8 cellular contexts compared by ENCODE assay signal in the genomic region with DNA sequence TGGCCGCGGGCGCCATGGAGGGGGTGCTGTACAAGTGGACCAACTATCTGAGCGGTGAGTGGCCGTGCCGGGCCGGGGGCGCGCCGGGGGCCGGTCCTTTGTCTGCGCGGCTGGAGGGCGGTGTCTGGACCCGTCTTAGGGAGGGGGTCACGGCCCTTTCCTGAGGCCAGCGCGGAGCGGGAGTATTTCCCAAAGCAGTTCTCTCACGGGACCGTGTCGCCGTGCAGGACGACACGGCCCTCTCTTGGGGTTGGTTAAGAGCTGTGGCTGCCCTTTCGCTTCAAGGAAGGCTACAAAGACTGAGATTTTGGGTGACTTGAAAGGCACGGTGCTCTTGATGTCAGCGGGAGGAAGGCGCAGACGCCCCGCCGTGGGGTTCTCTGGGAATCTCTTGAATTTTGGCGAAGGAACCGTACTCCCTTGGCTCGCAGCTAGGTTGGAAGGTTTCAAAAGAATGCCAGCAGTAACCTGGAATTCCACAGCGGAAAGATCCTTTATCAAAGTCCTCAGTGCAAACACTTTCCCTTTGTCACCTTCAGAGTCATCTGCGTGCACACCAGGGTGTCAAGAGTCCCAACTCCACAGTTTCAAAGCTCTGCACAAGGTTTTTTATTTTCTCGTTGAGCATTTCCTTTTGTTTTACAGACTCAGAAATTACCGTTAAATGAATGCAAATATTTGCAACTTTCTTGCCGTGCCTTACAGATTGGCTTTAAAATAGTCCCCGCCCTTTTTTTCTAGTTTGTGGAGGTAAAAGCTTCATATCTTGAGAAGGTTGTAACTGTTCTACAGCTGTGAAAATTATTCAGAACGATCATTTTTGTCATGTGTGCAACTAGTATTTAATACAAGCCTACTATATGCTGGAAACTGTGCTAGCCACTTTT. TPM values are rescaled to one million over a fixed set of nuclear protein-coding genes. Genes with fewer than 3 reads are reported as not detected.
A peak's percentile ranks its signal among the peaks of the same experiment; 100 is the strongest.
DNase-seq lines count a peak whose midpoint lies in the region; ATAC-seq and TF ChIP-seq lines count a peak whose summit lies in the region.

No MANE protein-coding gene starts in this region.

- peak; percentile 33 for DNase-seq in DND-41
- DNase-seq in SK-N-MC (ENCODE audit: low read depth, low spot score), result no peak
- peak; percentile 63 for DNase-seq in colonic mucosa
- DNase-seq in right lobe of liver, result peak in 1 of 3 donors; percentile 61
- DNase-seq in COLO668 (lab: John Stamatoyannopoulos, UW; ENCODE audit: unreplicated experiment), result no peak

- H3K4me1 ChIP-seq in DND-41 (ENCODE audit: insufficient read depth, low read length) (peaks cover 49% of the 10 kb centered on the region), colonic mucosa (peaks cover 23% of the 10 kb centered on the region), right lobe of liver (peaks cover 0 to 27% (median 2%) of the 10 kb centered on the region in 4 donors), subcutaneous abdominal adipose tissue (ENCODE audit: control insufficient read depth in 5 of 5, insufficient read depth in 5 of 5, low read length in 5 of 5) (peaks cover 4 to 55% (median 45%) of the 10 kb centered on the region in 5 donors)

- H3K27ac ChIP-seq in DND-41 (ENCODE audit: low read length), result peak overlapping the region; percentile 59
- H3K27ac ChIP-seq in SK-N-MC, result peak overlapping the region; percentile 5; the same call in 1 of the 2 replicates
- H3K27ac ChIP-seq in colonic mucosa, result peak overlapping the region; percentile 91
- peak overlapping the region; percentile 68 to 89 (median 79) for H3K27ac ChIP-seq in right lobe of liver
- peak overlapping the region; percentile 89 for H3K27ac ChIP-seq in subcutaneous abdominal adipose tissue (ENCODE audit: low read depth, low read length)

- WGBS in right lobe of liver (ENCODE audit: insufficient coverage, low coverage, low lambda C conversion rate, missing lambda C conversion rate), result 1% methylated on average over 16 of the region's 42 CpGs

- TF ChIP-seq POLR2A in right lobe of liver (IDR thresholded peaks at IDR 0.05), result no peak

- intact Hi-C loops in colonic mucosa (cut with DNase I), result no loop called here
- intact Hi-C loops in right lobe of liver (cut with DNase I), result no loop called here

- H3K9me3 ChIP-seq in DND-41 (ENCODE audit: insufficient read depth, low read length, severe bottlenecking), result no peaks in the 10 kb centered on the region
- H3K9me3 ChIP-seq in SK-N-MC (ENCODE audit: low read depth, low read length), result no peaks in the 10 kb centered on the region
- no peaks in the 10 kb centered on the region for H3K9me3 ChIP-seq in colonic mucosa
- no peaks in the 10 kb centered on the region for H3K9me3 ChIP-seq in right lobe of liver
- H3K9me3 ChIP-seq in subcutaneous abdominal adipose tissue (ENCODE audit: control insufficient read depth in 5 of 5, low read length in 5 of 5), result no peaks in the 10 kb centered on the region

- H3K36me3 ChIP-seq in DND-41 (ENCODE audit: insufficient read depth, low read length), result no peaks in the 10 kb centered on the region
- H3K36me3 ChIP-seq in SK-N-MC (ENCODE audit: insufficient read depth, low read length), result no peaks in the 10 kb centered on the region
- no peaks in the 10 kb centered on the region for H3K36me3 ChIP-seq in colonic mucosa
- H3K36me3 ChIP-seq in right lobe of liver, result no peaks in the 10 kb centered on the region
- no peaks in the 10 kb centered on the region for H3K36me3 ChIP-seq in subcutaneous abdominal adipose tissue (ENCODE audit: control insufficient read depth in 5 of 5, insufficient read depth in 5 of 5, low read length in 5 of 5)

- ATAC-seq in DND-41 (ENCODE audit: insufficient read depth, low read depth) (peak; percentile 3; the same call in 1 of the 3 replicates), GM19372 (IDR thresholded peaks at IDR 0.05; ENCODE audit: low read depth, unreplicated experiment) (peak; percentile 15), HG03354 (IDR thresholded peaks at IDR 0.05; ENCODE audit: poor library complexity, severe bottlenecking, unreplicated experiment) (peak; percentile 22), right lobe of liver (peak; percentile 18 to 42 (median 23))

- no peaks in the 10 kb centered on the region for H3K27me3 ChIP-seq in DND-41 (ENCODE audit: insufficient read depth, low read length, poor library complexity)
- H3K27me3 ChIP-seq in colonic mucosa, result no peaks in the 10 kb centered on the region
- no peaks in the 10 kb centered on the region for H3K27me3 ChIP-seq in right lobe of liver
- H3K27me3 ChIP-seq in subcutaneous abdominal adipose tissue (ENCODE audit: control insufficient read depth in 5 of 5, insufficient read depth in 4 of 5, low read length in 5 of 5), result no peaks in the 10 kb centered on the region

- peak overlapping the region; percentile 82 for H3K4me2 ChIP-seq in DND-41 (ENCODE audit: insufficient read depth, low read length)

- H3K79me2 ChIP-seq in DND-41 (ENCODE audit: insufficient read depth, low read length), result peaks cover 61% of the 10 kb centered on the region

- peaks cover 21% of the 10 kb centered on the region; the same call in 1 of the 2 replicates for H4K20me1 ChIP-seq in DND-41 (ENCODE audit: insufficient read depth, low read length)

- peak overlapping the region; percentile 79 for H2AFZ ChIP-seq in DND-41 (ENCODE audit: low read depth, low read length)

- no peak for TF ChIP-seq CTCF in DND-41 (IDR thresholded peaks at IDR 0.05; ENCODE audit: borderline replicate concordance, extremely low read depth, low read length, poor library complexity, severe bottlenecking)
- TF ChIP-seq CTCF in colonic mucosa (IDR thresholded peaks at IDR 0.05), result no peak
- TF ChIP-seq CTCF in right lobe of liver (IDR thresholded peaks at IDR 0.05), result no peak

- H3K4me3 ChIP-seq in DND-41 (ENCODE audit: low read depth in 1 of 2, low read length in 2 of 2), result peak overlapping the region; percentile 49 to 91
- H3K4me3 ChIP-seq in SK-N-MC, result peak overlapping the region; percentile 95
- H3K4me3 ChIP-seq in colonic mucosa, result peak overlapping the region; percentile 93
- H3K4me3 ChIP-seq in right lobe of liver, result peak overlapping the region; percentile 86 to 94 (median 88)
- peak overlapping the region; percentile 68 to 98 (median 89) for H3K4me3 ChIP-seq in subcutaneous abdominal adipose tissue (ENCODE audit: low read depth in 1 of 5, low read length in 5 of 5)

- H3K9ac ChIP-seq in DND-41 (ENCODE audit: low read depth, low read length) (peak overlapping the region; percentile 76), SK-N-MC (ENCODE audit: insufficient read length) (peak overlapping the region; percentile 74), colonic mucosa (ENCODE audit: low read depth in 2 of 2, low read length in 2 of 2) (peak overlapping the region; percentile 88 to 92), subcutaneous abdominal adipose tissue (ENCODE audit: low read length in 5 of 5) (peak overlapping the region; percentile 63 to 95 (median 87))

RNA-seq across cellular contexts. Expression of a gene that starts 0.8 kb away (rescaled TPM):
- total RNA-seq in colonic mucosa, result 10 to 100 TPM; 11.7 to 14.9 TPM
- 1 to 10 TPM; 2.7 to 8.1 (median 4.4) TPM for total RNA-seq in right lobe of liver

RNA-seq across cellular contexts. Expression of a gene that starts 2.5 kb away (rescaled TPM):
- total RNA-seq in colonic mucosa, result 1 to 10 TPM; 7.6 to 9.8 TPM
- 1 to 10 TPM; 4.0 to 8.7 (median 5.2) TPM for total RNA-seq in right lobe of liver

RNA-seq across cellular contexts. Expression of a gene that starts 39.4 kb away (rescaled TPM):
- total RNA-seq in colonic mucosa (10 to 100 TPM; 13.2 to 17.1 TPM), right lobe of liver (1 to 10 TPM; 1.3 to 2.9 (median 2.0) TPM)

Comparison
In these comparisons a context has a peak if more than half of its experiments do, and no peak if none do; other contexts are left out.
1. DNase-seq: peak in DND-41 (single experiment) and colonic mucosa (single experiment); none in SK-N-MC (single experiment) and COLO668 (single experiment).
2. H3K27ac ChIP-seq: peak in every context shown above with its lines; median percentile 91 in colonic mucosa; 89 in subcutaneous abdominal adipose tissue; 79 in right lobe of liver; 59 in DND-41; 5 in SK-N-MC.
3. Peak in every context shown above with its lines, with median percentiles within 50 percentile points of each other: ATAC-seq, H3K4me3 ChIP-seq and H3K9ac ChIP-seq.